8 cellular contexts compared by ENCODE assay signal in the genomic region with DNA sequence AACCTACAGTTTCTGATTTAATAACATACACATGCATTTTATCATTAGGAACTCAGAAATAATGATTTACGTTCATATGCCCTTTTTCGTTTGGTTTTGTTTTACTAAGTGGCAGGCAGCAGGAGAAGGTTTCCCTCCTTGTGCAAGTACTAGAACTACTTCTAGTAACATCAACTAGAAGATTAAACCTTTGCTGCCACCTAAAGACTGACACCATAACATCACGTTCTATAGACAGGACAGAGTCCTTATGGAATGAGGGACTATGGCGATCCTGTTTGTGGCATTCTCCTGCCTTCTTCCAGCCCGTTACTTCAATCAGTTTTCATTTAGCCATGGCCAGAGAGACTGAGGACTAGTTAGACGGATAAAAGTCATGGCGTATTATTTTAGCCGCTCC.
DNase-seq lines count a peak whose midpoint lies in the region; ATAC-seq and TF ChIP-seq lines count a peak whose summit lies in the region.

No MANE protein-coding gene starts in this region.

- no peak for TF ChIP-seq EP300 in Ishikawa (IDR thresholded peaks at IDR 0.05; ENCODE audit: borderline replicate concordance)

- CTCF ChIA-PET in RWPE1 (lab: Yijun Ruan, JAX): interaction anchor here (0.6 to 0.7 kb wide), 4 partner anchors 33 to 1416 kb away, joined by 3 read pairs; no protein-coding TSS in a partner anchor

- TF ChIP-seq RAD21 in Ishikawa (IDR thresholded peaks at IDR 0.05; ENCODE audit: low read depth): peak; percentile 36

- DNase-seq in DMS153 treated with DMSO at 0.1 percent for 48 hours (lab: John Stamatoyannopoulos, UW; ENCODE audit: unreplicated experiment): peak; percentile 9
- peak; percentile 19 for DNase-seq in RWPE1 (ENCODE audit: low spot score)
- DNase-seq in kidney glomerular epithelial cell (lab: John Stamatoyannopoulos, UW): peak; percentile 26
- no peak for DNase-seq in activated CD8-positive, alpha-beta memory T cell treated with anti-CD3 and anti-CD28 coated beads for 24 hours
- DNase-seq in T-helper 9 cell: no peak
- no peak for DNase-seq in HCEC 1CT

- no peak overlapping the region for H3K27ac ChIP-seq in RWPE1

- ATAC-seq in GM21423 (IDR thresholded peaks at IDR 0.05; ENCODE audit: unreplicated experiment): no peak

- TF ChIP-seq CTCF in RWPE1 (conservative IDR thresholded peaks at IDR 0.05; ENCODE audit: low read depth): no peak; the same call in 1 of the 2 replicates

- POLR2A ChIA-PET in RWPE1 (lab: Yijun Ruan, JAX; ENCODE audit: low non-redundant PET): no interaction called here

TF ChIP-seq in Ishikawa, 13 proteins besides CTCF, POLR2A, EP300 and RAD21:
- TF ChIP-seq ZBTB7A (IDR thresholded peaks at IDR 0.05; ENCODE audit: low read depth) (no peak), NFIC (IDR thresholded peaks at IDR 0.05) (no peak), REST (IDR thresholded peaks at IDR 0.05; ENCODE audit: low read depth) (no peak), CEBPB (IDR thresholded peaks at IDR 0.05) (no peak), EGR1 (IDR thresholded peaks at IDR 0.05) (no peak), TAF1 (IDR thresholded peaks at IDR 0.05; ENCODE audit: low read depth) (no peak), YY1 (IDR thresholded peaks at IDR 0.05; ENCODE audit: low read depth) (no peak), TEAD4 (IDR thresholded peaks at IDR 0.05) (no peak), CREB1 (IDR thresholded peaks at IDR 0.05; ENCODE audit: low read depth) (no peak)
- TF ChIP-seq, protein P1, sequence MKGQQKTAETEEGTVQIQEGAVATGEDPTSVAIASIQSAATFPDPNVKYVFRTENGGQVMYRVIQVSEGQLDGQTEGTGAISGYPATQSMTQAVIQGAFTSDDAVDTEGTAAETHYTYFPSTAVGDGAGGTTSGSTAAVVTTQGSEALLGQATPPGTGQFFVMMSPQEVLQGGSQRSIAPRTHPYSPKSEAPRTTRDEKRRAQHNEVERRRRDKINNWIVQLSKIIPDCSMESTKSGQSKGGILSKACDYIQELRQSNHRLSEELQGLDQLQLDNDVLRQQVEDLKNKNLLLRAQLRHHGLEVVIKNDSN (IDR thresholded peaks at IDR 0.05): no peak
- TF ChIP-seq, protein P2, sequence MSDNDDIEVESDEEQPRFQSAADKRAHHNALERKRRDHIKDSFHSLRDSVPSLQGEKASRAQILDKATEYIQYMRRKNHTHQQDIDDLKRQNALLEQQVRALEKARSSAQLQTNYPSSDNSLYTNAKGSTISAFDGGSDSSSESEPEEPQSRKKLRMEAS (IDR thresholded peaks at IDR 0.05): no peak

Comparison
In these comparisons a context has a peak if more than half of its experiments do, and no peak if none do; other contexts are left out.
1. DNase-seq: peak in DMS153 treated with DMSO at 0.1 percent for 48 hours (single experiment), RWPE1 (single experiment) and kidney glomerular epithelial cell (single experiment); none in activated CD8-positive, alpha-beta memory T cell treated with anti-CD3 and anti-CD28 coated beads for 24 hours (single experiment), T-helper 9 cell (single experiment) and HCEC 1CT (single experiment).